8 cellular contexts compared by ENCODE assay signal in the genomic region with DNA sequence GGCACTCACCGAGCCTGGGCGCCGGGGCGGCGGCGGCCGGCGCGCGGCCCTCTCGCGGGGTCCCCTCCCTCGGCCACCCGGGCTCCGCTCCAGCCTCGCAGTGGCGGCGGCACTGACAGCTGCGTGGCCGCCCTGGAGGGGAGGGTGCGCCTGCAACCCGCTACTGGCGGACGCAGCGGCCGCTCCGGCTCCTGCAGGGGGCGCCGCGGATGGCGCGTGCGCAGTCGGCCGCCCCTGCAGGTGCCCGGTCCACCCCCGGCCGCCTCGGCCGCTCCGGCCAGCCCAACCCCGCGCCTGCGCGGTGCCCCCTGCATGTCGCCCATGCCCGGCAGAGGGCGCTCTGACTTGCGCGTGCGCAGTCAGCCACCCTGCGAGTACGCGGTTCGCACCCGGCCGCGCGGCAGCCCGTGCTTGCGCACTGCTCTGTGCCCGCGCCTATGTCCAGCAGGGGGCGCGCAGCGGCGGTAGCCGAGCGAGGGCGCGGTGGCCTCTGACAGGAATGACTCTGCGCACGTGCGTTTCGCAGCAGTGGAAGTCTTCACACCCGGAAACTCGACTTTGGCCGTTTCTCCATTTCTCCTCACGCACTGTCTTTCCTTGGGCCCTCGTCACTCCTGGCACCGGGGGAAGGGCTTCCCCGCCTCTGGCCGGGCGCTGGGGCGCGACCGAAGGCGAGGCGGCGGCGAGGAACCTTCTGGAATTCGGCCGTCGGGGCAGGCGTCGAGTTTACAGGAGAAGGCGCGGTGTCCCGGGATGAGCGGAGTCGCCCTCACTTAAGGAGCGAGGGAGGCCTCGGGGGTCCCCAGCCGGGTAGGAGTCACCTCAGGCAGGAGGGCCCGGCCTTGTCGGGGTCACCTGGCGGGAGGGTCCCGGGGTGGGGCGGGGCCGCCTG. TPM values are rescaled to one million over a fixed set of nuclear protein-coding genes. Genes with fewer than 3 reads are reported as not detected.
DNase-seq lines count a peak whose midpoint lies in the region; ATAC-seq and TF ChIP-seq lines count a peak whose summit lies in the region.

A gene (minus strand): TSS at position 165 of the 892 bp plus-strand sequence. CDS start 14,262 bp downstream, outside the sequence.

- H3K36me3 Mint-ChIP-seq in natural killer cell: no peaks in the 10 kb centered on the region

- peak within 1 kb of the TSS; percentile 81 for H2AFZ ChIP-seq in Karpas-422 (ENCODE audit: low read length)

- no peaks in the 10 kb centered on the region for H3K79me2 ChIP-seq in Karpas-422 (ENCODE audit: low read length)

- H3K9me2 ChIP-seq in Karpas-422 (replicated peaks; ENCODE audit: insufficient read depth, low read length): no peaks in the 10 kb centered on the region

- peak within 1 kb of the TSS; percentile 56 to 82 for H3K27ac Mint-ChIP-seq in natural killer cell

- H3K27me3 Mint-ChIP-seq in natural killer cell (ENCODE audit: low read depth in 2 of 2): peaks cover 0 to under 1% of the 10 kb centered on the region in 2 donors

- H3K4me3 Mint-ChIP-seq in natural killer cell: peak within 1 kb of the TSS; percentile 92

- no peaks in the 10 kb centered on the region for H4K20me1 ChIP-seq in Karpas-422 (ENCODE audit: insufficient read depth, low read depth, low read length)

- H3K36me3 ChIP-seq in Karpas-422 (ENCODE audit: insufficient read depth, low read length) (no peaks in the 10 kb centered on the region), Peyer's patch (no peaks in the 10 kb centered on the region)

- peak within 1 kb of the TSS; percentile 61; the same call in 1 of the 2 replicates for H3K4me3 ChIP-seq in Karpas-422 (ENCODE audit: low read length)
- peak within 1 kb of the TSS; percentile 65 to 80 (median 74) for H3K4me3 ChIP-seq in Peyer's patch
- peak within 1 kb of the TSS; percentile 29 for H3K4me3 ChIP-seq in fibroblast of mammary gland (ENCODE audit: control insufficient read depth, low read depth, low read length)

- H3K9me3 ChIP-seq in Karpas-422 (ENCODE audit: low read length) (no peaks in the 10 kb centered on the region), Peyer's patch (peaks cover 0 to 5% (median 0%) of the 10 kb centered on the region in 4 donors)

- H3K27ac ChIP-seq in Karpas-422 (ENCODE audit: low read length): no peak within 1 kb of the TSS
- peak within 1 kb of the TSS in 2 of 4 donors; percentile 57 to 60 for H3K27ac ChIP-seq in Peyer's patch

- H3K27me3 ChIP-seq in Karpas-422 (ENCODE audit: low read length) (0 out of 2 replicates have a peak, but pooled peaks cover 2% of the 10 kb centered on the region), Peyer's patch (peaks cover 0 to 3% of the 10 kb centered on the region in 2 donors)

- DNase-seq in Daoy (ENCODE audit: low read depth) (peak; percentile 95), Karpas-422 (peak; percentile 98), Peyer's patch (peak; percentile 78 to 97 (median 95)), fibroblast of mammary gland (ENCODE audit: low read depth) (peak; percentile 85), natural killer cell (peak; percentile 98)
- DNase-seq in activated T-helper 1 cell treated with anti-CD3 and anti-CD28 coated beads, Interleukin-2, amount 50 U/mL, for 16 hours (ENCODE audit: low read depth in 1 of 2, low spot score in 1 of 2): peak; percentile 84 to 95
- peak; percentile 79 to 94 (median 88) for DNase-seq in stimulated activated naive CD4-positive, alpha-beta T cell (lab: John Stamatoyannopoulos, UW)

- H3K9ac ChIP-seq in Karpas-422 (ENCODE audit: low read length): peak within 1 kb of the TSS; percentile 61

- H3K4me1 Mint-ChIP-seq in natural killer cell: peaks cover 13 to 20% of the 10 kb centered on the region in 2 donors

- no peaks in the 10 kb centered on the region; the same call in none of the 2 replicates for H3K4me1 ChIP-seq in Karpas-422 (ENCODE audit: low read length)
- H3K4me1 ChIP-seq in Peyer's patch: peaks cover 0 to 23% (median 13%) of the 10 kb centered on the region in 4 donors

- TF ChIP-seq CTCF in Peyer's patch (IDR thresholded peaks at IDR 0.05): peak; percentile 98 to 100 (median 100)
- peak; percentile 51 for TF ChIP-seq CTCF in fibroblast of mammary gland (conservative IDR thresholded peaks at IDR 0.05; ENCODE audit: control insufficient read depth, insufficient read depth, low read depth, low read length)
- TF ChIP-seq CTCF in natural killer cell (IDR thresholded peaks at IDR 0.05): peak; percentile 100

- no peak for TF ChIP-seq POLR2A in Peyer's patch (IDR thresholded peaks at IDR 0.05)

- intact Hi-C loops in natural killer cell (cut with micrococcal nuclease): loop anchor here (5.0 kb wide), 1 partner anchor 171 kb away; a partner anchor contains a TSS

- ATAC-seq in GM21825 (IDR thresholded peaks at IDR 0.05; ENCODE audit: unreplicated experiment): peak; percentile 75
- peak; percentile 88 to 97 (median 90) for ATAC-seq in natural killer cell

- H3K9me3 Mint-ChIP-seq in natural killer cell: no peaks in the 10 kb centered on the region

- H3K4me2 ChIP-seq in Karpas-422 (ENCODE audit: low read depth, low read length, poor library complexity, severe bottlenecking): peak within 1 kb of the TSS; percentile 68

RNA-seq across cellular contexts. Expression of the gene that starts here (rescaled TPM):
- 5.5 and 5.9 TPM in 2 replicates for total RNA-seq in Daoy (2014; rRNA removed; shearing (Covaris generic))
- 0.37 and 0.87 TPM in 2 replicates for total RNA-seq in Karpas-422 (2014; rRNA removed; shearing (Covaris generic); ENCODE audit: low replicate concordance)
- total RNA-seq in Peyer's patch (1 to 10 TPM; 3.2 to 6.6 (median 4.6) TPM), natural killer cell (10 to 100 TPM; 12.2 to 17.5 (median 16.6) TPM)

Comparison
In these comparisons a context has a peak if more than half of its experiments do, and no peak if none do; other contexts are left out.
1. Peak in DNase-seq, H3K4me3 ChIP-seq, H3K9ac ChIP-seq and H3K4me2 ChIP-seq in Karpas-422; RNA of the gene not detected or under 1 TPM.